Comparison of ENCODE assay signal across 1 cellular context in the genomic region with DNA sequence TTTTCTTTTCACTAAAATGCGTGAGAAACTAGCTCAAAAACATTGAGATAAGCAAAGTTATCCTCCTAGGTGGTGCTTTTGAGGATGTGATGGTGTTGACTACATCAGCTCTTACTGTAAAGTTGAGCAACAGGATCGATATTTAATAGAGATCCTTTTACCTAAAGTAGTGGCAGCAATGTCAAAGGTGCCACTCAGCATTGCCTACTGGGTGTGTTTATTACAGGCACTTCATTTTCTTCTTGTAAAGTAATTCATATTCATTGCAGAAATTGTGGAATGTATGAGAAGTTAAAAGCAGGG.
TF ChIP-seq lines count a peak whose summit lies in the region.

No MANE protein-coding gene starts in this region.

TF ChIP-seq in HCT116, 20 proteins besides CTCF, POLR2A, EP300 and RAD21 (continued from another document):
- no peak for TF ChIP-seq TCF7L2 (IDR thresholded peaks at IDR 0.05; ENCODE audit: borderline replicate concordance, extremely low read depth, insufficient read depth, insufficient read length)
- no peak for TF ChIP-seq CBX3 (IDR thresholded peaks at IDR 0.05; ENCODE audit: low read depth)
- TF ChIP-seq ZFX (IDR thresholded peaks at IDR 0.05): no peak
- no peak for TF ChIP-seq CEBPB (IDR thresholded peaks at IDR 0.05; ENCODE audit: low read depth)
- TF ChIP-seq, protein P1, sequence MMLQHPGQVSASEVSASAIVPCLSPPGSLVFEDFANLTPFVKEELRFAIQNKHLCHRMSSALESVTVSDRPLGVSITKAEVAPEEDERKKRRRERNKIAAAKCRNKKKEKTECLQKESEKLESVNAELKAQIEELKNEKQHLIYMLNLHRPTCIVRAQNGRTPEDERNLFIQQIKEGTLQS (IDR thresholded peaks at IDR 0.05): no peak
- no peak for TF ChIP-seq JUND (IDR thresholded peaks at IDR 0.05)
- no peak for TF ChIP-seq SP1 (IDR thresholded peaks at IDR 0.05; ENCODE audit: low read depth)
- no peak for TF ChIP-seq SRF (IDR thresholded peaks at IDR 0.05; ENCODE audit: low read depth)
